Comparison of ENCODE assay signal across 1 cellular context in the genomic region with DNA sequence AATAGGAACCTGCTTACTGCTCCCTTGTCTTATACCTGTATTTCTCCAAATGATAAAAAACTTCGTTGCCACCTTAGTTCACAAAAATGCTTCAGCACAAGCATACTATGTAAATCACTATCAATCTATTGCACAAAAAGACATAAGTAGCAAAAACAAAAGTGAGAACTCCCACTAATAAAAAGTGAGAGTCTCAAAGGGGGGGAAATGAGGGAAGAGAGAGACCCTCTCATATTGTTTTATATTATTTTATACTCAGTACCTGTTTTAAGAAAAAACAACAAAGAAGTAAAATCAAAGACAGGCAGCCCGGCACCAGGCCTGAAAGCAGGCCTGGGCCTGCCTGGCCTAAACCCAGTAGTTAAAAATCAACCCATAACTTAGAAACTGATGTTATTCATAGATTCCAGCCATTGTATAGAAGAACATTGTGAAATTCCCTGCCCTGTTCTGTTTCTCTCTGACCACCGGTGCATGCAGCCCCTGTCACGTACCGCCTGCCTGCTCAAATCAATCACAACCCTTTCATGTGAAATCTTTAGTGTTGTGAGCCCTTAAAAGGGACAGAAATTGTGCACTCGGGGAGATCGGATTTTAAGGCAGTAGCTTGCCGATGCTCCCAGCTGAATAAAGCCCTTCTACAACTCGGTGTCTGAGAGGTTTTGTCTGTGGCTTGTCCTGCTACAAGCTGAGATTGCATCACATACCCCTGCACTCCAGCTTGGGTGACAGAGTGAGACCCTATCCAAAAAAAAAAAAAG.
A peak's percentile ranks its signal among the peaks of the same experiment; 100 is the strongest.
TF ChIP-seq lines count a peak whose summit lies in the region.
"Not testable (repeated sequence)": the region's sequence is repeated elsewhere in the genome, so short reads cannot be mapped to it uniquely, and the experiment has no call there.

No MANE protein-coding gene starts in this region.

TF ChIP-seq in HepG2, 621 proteins besides CTCF, POLR2A, EP300 and RAD21 (continues in another document):
- TF ChIP-seq YEATS2 (CRISPR knock-in tag; IDR thresholded peaks at IDR 0.05; ENCODE audit: borderline replicate concordance) (peak; percentile 51; the same call in 1 of the 2 replicates), CREM (IDR thresholded peaks at IDR 0.05) (peak; percentile 55; the same call in 1 of the 2 replicates), ETV5 (CRISPR knock-in tag; IDR thresholded peaks at IDR 0.05; ENCODE audit: borderline replicate concordance) (peak; percentile 55; the same call in 1 of the 2 replicates), SOX13 (CRISPR knock-in tag; conservative IDR thresholded peaks at IDR 0.05 in 1 of 2, IDR thresholded peaks at IDR 0.05 in 1 of 2) (peak in 1 of 2 experiments; percentile 85; a peak in 2 of 4 replicates), RFXANK (CRISPR knock-in tag; IDR thresholded peaks at IDR 0.05) (peak; percentile 57; the same call in 1 of the 2 replicates), RFXAP (CRISPR knock-in tag; IDR thresholded peaks at IDR 0.05; ENCODE audit: borderline replicate concordance) (0 out of 2 replicates have a peak, but pooled peaks have one; percentile 72), ZMYM3 (CRISPR knock-in tag; IDR thresholded peaks at IDR 0.05) (peak; percentile 57; the same call in 1 of the 2 replicates), ZNF605 (CRISPR knock-in tag; IDR thresholded peaks at IDR 0.05) (peak; percentile 17; the same call in 1 of the 2 replicates), ZNF501 (CRISPR knock-in tag; IDR thresholded peaks at IDR 0.05) (peak; percentile 59; the same call in 1 of the 2 replicates), ZNF788 (CRISPR knock-in tag; IDR thresholded peaks at IDR 0.05; ENCODE audit: borderline replicate concordance) (0 out of 2 replicates have a peak, but pooled peaks have one; percentile 22), TCF7 (IDR thresholded peaks at IDR 0.05; ENCODE audit: low read depth) (peak; percentile 73), ARNT2 (CRISPR knock-in tag; IDR thresholded peaks at IDR 0.05; ENCODE audit: low read depth) (0 out of 2 replicates have a peak, but pooled peaks have one; percentile 42), KMT2A (CRISPR knock-in tag; IDR thresholded peaks at IDR 0.05) (peak; percentile 58; the same call in 1 of the 2 replicates), ZNF331 (CRISPR knock-in tag; IDR thresholded peaks at IDR 0.05) (0 out of 2 replicates have a peak, but pooled peaks have one; percentile 32), LCORL (CRISPR knock-in tag; IDR thresholded peaks at IDR 0.05) (0 out of 2 replicates have a peak, but pooled peaks have one; percentile 53), ZSCAN29 (CRISPR knock-in tag; conservative IDR thresholded peaks at IDR 0.05) (0 out of 2 replicates have a peak, but pooled peaks have one; percentile 39), ZMYM4 (CRISPR knock-in tag; IDR thresholded peaks at IDR 0.05) (peak; percentile 61; the same call in 1 of the 2 replicates), ZNF792 (CRISPR knock-in tag; IDR thresholded peaks at IDR 0.05) (0 out of 2 replicates have a peak, but pooled peaks have one; percentile 39), BCL6 (CRISPR knock-in tag; IDR thresholded peaks at IDR 0.05) (0 out of 2 replicates have a peak, but pooled peaks have one; percentile 9), SOX5 (CRISPR knock-in tag; IDR thresholded peaks at IDR 0.05; ENCODE audit: borderline replicate concordance) (peak; percentile 93), RXRB (CRISPR knock-in tag; IDR thresholded peaks at IDR 0.05; ENCODE audit: borderline replicate concordance) (peak; percentile 76; the same call in 1 of the 2 replicates)
- not testable (repeated sequence) for TF ChIP-seq CREM (CRISPR knock-in tag; IDR thresholded peaks at IDR 0.05); SOX13 (IDR thresholded peaks at IDR 0.05); LCORL (IDR thresholded peaks at IDR 0.05)
- TF ChIP-seq, protein P1, sequence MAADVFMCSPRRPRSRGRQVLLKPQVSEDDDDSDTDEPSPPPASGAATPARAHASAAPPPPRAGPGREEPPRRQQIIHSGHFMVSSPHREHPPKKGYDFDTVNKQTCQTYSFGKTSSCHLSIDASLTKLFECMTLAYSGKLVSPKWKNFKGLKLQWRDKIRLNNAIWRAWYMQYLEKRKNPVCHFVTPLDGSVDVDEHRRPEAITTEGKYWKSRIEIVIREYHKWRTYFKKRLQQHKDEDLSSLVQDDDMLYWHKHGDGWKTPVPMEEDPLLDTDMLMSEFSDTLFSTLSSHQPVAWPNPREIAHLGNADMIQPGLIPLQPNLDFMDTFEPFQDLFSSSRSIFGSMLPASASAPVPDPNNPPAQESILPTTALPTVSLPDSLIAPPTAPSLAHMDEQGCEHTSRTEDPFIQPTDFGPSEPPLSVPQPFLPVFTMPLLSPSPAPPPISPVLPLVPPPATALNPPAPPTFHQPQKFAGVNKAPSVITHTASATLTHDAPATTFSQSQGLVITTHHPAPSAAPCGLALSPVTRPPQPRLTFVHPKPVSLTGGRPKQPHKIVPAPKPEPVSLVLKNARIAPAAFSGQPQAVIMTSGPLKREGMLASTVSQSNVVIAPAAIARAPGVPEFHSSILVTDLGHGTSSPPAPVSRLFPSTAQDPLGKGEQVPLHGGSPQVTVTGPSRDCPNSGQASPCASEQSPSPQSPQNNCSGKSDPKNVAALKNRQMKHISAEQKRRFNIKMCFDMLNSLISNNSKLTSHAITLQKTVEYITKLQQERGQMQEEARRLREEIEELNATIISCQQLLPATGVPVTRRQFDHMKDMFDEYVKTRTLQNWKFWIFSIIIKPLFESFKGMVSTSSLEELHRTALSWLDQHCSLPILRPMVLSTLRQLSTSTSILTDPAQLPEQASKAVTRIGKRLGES (CRISPR knock-in tag; IDR thresholded peaks at IDR 0.05; ENCODE audit: borderline replicate concordance), result peak; percentile 82
- TF ChIP-seq, protein P2, sequence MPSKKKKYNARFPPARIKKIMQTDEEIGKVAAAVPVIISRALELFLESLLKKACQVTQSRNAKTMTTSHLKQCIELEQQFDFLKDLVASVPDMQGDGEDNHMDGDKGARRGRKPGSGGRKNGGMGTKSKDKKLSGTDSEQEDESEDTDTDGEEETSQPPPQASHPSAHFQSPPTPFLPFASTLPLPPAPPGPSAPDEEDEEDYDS (CRISPR knock-in tag; IDR thresholded peaks at IDR 0.05), result peak; percentile 73
- TF ChIP-seq, protein P3, sequence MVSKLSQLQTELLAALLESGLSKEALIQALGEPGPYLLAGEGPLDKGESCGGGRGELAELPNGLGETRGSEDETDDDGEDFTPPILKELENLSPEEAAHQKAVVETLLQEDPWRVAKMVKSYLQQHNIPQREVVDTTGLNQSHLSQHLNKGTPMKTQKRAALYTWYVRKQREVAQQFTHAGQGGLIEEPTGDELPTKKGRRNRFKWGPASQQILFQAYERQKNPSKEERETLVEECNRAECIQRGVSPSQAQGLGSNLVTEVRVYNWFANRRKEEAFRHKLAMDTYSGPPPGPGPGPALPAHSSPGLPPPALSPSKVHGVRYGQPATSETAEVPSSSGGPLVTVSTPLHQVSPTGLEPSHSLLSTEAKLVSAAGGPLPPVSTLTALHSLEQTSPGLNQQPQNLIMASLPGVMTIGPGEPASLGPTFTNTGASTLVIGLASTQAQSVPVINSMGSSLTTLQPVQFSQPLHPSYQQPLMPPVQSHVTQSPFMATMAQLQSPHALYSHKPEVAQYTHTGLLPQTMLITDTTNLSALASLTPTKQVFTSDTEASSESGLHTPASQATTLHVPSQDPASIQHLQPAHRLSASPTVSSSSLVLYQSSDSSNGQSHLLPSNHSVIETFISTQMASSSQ (IDR thresholded peaks at IDR 0.05; ENCODE audit: low read depth), result not testable (repeated sequence)
- TF ChIP-seq, protein P3 (CRISPR knock-in tag; IDR thresholded peaks at IDR 0.05; ENCODE audit: borderline replicate concordance), result peak; percentile 70; the same call in 1 of the 2 replicates
- TF ChIP-seq, protein P4, sequence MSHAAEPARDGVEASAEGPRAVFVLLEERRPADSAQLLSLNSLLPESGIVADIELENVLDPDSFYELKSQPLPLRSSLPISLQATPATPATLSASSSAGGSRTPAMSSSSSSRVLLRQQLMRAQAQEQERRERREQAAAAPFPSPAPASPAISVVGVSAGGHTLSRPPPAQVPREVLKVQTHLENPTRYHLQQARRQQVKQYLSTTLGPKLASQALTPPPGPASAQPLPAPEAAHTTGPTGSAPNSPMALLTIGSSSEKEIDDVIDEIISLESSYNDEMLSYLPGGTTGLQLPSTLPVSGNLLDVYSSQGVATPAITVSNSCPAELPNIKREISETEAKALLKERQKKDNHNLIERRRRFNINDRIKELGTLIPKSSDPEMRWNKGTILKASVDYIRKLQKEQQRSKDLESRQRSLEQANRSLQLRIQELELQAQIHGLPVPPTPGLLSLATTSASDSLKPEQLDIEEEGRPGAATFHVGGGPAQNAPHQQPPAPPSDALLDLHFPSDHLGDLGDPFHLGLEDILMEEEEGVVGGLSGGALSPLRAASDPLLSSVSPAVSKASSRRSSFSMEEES (CRISPR knock-in tag; IDR thresholded peaks at IDR 0.05), result 0 out of 2 replicates have a peak, but pooled peaks have one; percentile 25
- TF ChIP-seq, protein P5, sequence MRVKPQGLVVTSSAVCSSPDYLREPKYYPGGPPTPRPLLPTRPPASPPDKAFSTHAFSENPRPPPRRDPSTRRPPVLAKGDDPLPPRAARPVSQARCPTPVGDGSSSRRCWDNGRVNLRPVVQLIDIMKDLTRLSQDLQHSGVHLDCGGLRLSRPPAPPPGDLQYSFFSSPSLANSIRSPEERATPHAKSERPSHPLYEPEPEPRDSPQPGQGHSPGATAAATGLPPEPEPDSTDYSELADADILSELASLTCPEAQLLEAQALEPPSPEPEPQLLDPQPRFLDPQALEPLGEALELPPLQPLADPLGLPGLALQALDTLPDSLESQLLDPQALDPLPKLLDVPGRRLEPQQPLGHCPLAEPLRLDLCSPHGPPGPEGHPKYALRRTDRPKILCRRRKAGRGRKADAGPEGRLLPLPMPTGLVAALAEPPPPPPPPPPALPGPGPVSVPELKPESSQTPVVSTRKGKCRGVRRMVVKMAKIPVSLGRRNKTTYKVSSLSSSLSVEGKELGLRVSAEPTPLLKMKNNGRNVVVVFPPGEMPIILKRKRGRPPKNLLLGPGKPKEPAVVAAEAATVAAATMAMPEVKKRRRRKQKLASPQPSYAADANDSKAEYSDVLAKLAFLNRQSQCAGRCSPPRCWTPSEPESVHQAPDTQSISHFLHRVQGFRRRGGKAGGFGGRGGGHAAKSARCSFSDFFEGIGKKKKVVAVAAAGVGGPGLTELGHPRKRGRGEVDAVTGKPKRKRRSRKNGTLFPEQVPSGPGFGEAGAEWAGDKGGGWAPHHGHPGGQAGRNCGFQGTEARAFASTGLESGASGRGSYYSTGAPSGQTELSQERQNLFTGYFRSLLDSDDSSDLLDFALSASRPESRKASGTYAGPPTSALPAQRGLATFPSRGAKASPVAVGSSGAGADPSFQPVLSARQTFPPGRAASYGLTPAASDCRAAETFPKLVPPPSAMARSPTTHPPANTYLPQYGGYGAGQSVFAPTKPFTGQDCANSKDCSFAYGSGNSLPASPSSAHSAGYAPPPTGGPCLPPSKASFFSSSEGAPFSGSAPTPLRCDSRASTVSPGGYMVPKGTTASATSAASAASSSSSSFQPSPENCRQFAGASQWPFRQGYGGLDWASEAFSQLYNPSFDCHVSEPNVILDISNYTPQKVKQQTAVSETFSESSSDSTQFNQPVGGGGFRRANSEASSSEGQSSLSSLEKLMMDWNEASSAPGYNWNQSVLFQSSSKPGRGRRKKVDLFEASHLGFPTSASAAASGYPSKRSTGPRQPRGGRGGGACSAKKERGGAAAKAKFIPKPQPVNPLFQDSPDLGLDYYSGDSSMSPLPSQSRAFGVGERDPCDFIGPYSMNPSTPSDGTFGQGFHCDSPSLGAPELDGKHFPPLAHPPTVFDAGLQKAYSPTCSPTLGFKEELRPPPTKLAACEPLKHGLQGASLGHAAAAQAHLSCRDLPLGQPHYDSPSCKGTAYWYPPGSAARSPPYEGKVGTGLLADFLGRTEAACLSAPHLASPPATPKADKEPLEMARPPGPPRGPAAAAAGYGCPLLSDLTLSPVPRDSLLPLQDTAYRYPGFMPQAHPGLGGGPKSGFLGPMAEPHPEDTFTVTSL (CRISPR knock-in tag; IDR thresholded peaks at IDR 0.05; ENCODE audit: borderline replicate concordance), result peak; percentile 61; the same call in 1 of the 2 replicates
- TF ChIP-seq, protein P6, sequence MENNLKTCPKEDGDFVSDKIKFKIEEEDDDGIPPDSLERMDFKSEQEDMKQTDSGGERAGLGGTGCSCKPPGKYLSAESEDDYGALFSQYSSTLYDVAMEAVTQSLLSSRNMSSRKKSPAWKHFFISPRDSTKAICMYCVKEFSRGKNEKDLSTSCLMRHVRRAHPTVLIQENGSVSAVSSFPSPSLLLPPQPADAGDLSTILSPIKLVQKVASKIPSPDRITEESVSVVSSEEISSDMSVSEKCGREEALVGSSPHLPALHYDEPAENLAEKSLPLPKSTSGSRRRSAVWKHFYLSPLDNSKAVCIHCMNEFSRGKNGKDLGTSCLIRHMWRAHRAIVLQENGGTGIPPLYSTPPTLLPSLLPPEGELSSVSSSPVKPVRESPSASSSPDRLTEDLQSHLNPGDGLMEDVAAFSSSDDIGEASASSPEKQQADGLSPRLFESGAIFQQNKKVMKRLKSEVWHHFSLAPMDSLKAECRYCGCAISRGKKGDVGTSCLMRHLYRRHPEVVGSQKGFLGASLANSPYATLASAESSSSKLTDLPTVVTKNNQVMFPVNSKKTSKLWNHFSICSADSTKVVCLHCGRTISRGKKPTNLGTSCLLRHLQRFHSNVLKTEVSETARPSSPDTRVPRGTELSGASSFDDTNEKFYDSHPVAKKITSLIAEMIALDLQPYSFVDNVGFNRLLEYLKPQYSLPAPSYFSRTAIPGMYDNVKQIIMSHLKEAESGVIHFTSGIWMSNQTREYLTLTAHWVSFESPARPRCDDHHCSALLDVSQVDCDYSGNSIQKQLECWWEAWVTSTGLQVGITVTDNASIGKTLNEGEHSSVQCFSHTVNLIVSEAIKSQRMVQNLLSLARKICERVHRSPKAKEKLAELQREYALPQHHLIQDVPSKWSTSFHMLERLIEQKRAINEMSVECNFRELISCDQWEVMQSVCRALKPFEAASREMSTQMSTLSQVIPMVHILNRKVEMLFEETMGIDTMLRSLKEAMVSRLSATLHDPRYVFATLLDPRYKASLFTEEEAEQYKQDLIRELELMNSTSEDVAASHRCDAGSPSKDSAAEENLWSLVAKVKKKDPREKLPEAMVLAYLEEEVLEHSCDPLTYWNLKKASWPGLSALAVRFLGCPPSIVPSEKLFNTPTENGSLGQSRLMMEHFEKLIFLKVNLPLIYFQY (CRISPR knock-in tag; IDR thresholded peaks at IDR 0.05; ENCODE audit: borderline replicate concordance), result peak; percentile 83
